In genomic region chr1:67736750-67737149, GRCh38 we compare ENCODE assay signal across 10 cellular contexts. TPM values are rescaled to one million over a fixed set of nuclear protein-coding genes. Genes with fewer than 3 reads are reported as not detected.
DNase-seq lines count a peak whose midpoint lies in the region; ATAC-seq and TF ChIP-seq lines count a peak whose summit lies in the region.
"Had no signal": no experiment of that assay in that cellular context is flagged by ENCODE, and none has a peak within 500 bp of the region (broad histone marks: within the 10 kb centered on the region; RNA-seq: fewer than 3 reads in every experiment).

No MANE protein-coding gene starts in this region.

- no peaks in the 10 kb centered on the region for H3K9me3 ChIP-seq in CD4-positive, alpha-beta memory T cell (ENCODE audit: control insufficient read depth in 1 of 2, low read length in 2 of 2)
- H3K9me3 ChIP-seq in OCI-LY1 (ENCODE audit: low read length) (no peaks in the 10 kb centered on the region), aorta (ENCODE audit: control insufficient read depth, low read length) (no peaks in the 10 kb centered on the region)

- peaks cover 18% of the 10 kb centered on the region for H3K4me1 ChIP-seq in CD4-positive, alpha-beta memory T cell (ENCODE audit: insufficient read depth, low read length)
- H3K4me1 ChIP-seq in OCI-LY1 (ENCODE audit: insufficient read depth, low read length, severe bottlenecking) (peaks cover 87% of the 10 kb centered on the region), rectal smooth muscle tissue (ENCODE audit: control insufficient read depth, insufficient read depth, low read length) (no peaks in the 10 kb centered on the region), aorta (ENCODE audit: control insufficient read depth in 1 of 2, insufficient read depth in 2 of 2, low read length in 2 of 2) (peaks cover 5 to 9% of the 10 kb centered on the region in 2 donors)

- POLR2A ChIA-PET in CD4-positive, alpha-beta memory T cell (lab: Charles Lee; ENCODE audit: partially characterized antibody) = interaction anchor here (0.6 to 3.9 kb wide), 2 partner anchors 51 to 102 kb away, joined by 4 to 31 read pairs; partner anchors contain the start of gene GADD45A

- ATAC-seq in aorta (ENCODE audit: low FRiP score) (no peak), GM19328 (IDR thresholded peaks at IDR 0.05; ENCODE audit: unreplicated experiment) (no peak), GM19395 (IDR thresholded peaks at IDR 0.05; ENCODE audit: unreplicated experiment) (no peak)

- no peak for DNase-seq in CD4-positive, alpha-beta memory T cell
- no peak for DNase-seq in epithelial cell of prostate (ENCODE audit: low read depth, low spot score)
- no peak for DNase-seq in aorta
- DNase-seq in GM03348 (ENCODE audit: low spot score) = no peak
- DNase-seq: H9, NCI-H524 had no signal

- WGBS in aorta, 2 donors = 79% methylated on average over 3 of the region's 3 CpGs

- H3K9me2 ChIP-seq in OCI-LY1 (ENCODE audit: low read depth, low read length) = no peaks in the 10 kb centered on the region

- no peaks in the 10 kb centered on the region for H3K36me3 ChIP-seq in CD4-positive, alpha-beta memory T cell (ENCODE audit: insufficient read depth, low read length)
- H3K36me3 ChIP-seq in OCI-LY1 (ENCODE audit: insufficient read depth, low read length) (no peaks in the 10 kb centered on the region), rectal smooth muscle tissue (ENCODE audit: control insufficient read depth, insufficient read depth, low read length) (no peaks in the 10 kb centered on the region), aorta (ENCODE audit: control insufficient read depth in 1 of 2, insufficient read depth in 2 of 2, low read length in 1 of 2) (no peaks in the 10 kb centered on the region)

- peaks cover 11 to 13% (median 13%) of the 10 kb centered on the region in 4 donors for H3K4me1 Mint-ChIP-seq in CD4-positive, alpha-beta memory T cell

- intact Hi-C loops in CD4-positive, alpha-beta memory T cell (cut with micrococcal nuclease) = loop anchor here (1.0 kb wide), 1 partner anchor 51 kb away; the partner anchor contains the start of gene GADD45A
- intact Hi-C loops in aorta (cut with DNase I) = no loop called here

- H3K4me3 ChIP-seq in CD4-positive, alpha-beta memory T cell (ENCODE audit: low read length in 2 of 2) = peak overlapping the region in 1 of 2 donors; percentile 54
- H3K4me3 ChIP-seq in OCI-LY1 (ENCODE audit: low read depth, low read length, poor library complexity, severe bottlenecking) = peak overlapping the region; percentile 55
- peak overlapping the region; percentile 3 for H3K4me3 ChIP-seq in rectal smooth muscle tissue (ENCODE audit: low read length)
- no peak overlapping the region for H3K4me3 ChIP-seq in aorta (ENCODE audit: low read length in 2 of 2)

- no peaks in the 10 kb centered on the region for H3K36me3 Mint-ChIP-seq in CD4-positive, alpha-beta memory T cell

- CTCF ChIA-PET in CD4-positive, alpha-beta memory T cell (lab: Charles Lee; ENCODE audit: partially characterized antibody) = interaction anchor here (1.0 to 8.9 kb wide), 4 partner anchors 10 to 24 kb away, joined by 3 to 50 read pairs (median 7); no protein-coding TSS in a partner anchor

- H3K4me2 ChIP-seq in OCI-LY1 (ENCODE audit: low read length) = peak overlapping the region; percentile 80

- H3K9ac ChIP-seq in OCI-LY1 (ENCODE audit: low read length) (peak overlapping the region; percentile 74), rectal smooth muscle tissue (ENCODE audit: low read length) (no peak overlapping the region)

- H3F3A ChIP-seq in OCI-LY1 (ENCODE audit: insufficient read depth, low read length) = no peaks in the 10 kb centered on the region

- no peaks in the 10 kb centered on the region for H3K27me3 Mint-ChIP-seq in CD4-positive, alpha-beta memory T cell

- H3K27ac ChIP-seq in CD4-positive, alpha-beta memory T cell (ENCODE audit: low read depth, low read length) = no peak overlapping the region
- H3K27ac ChIP-seq in OCI-LY1 (ENCODE audit: low read depth, low read length, poor library complexity, severe bottlenecking) (peak overlapping the region; percentile 98), epithelial cell of prostate (peak overlapping the region; percentile 88), rectal smooth muscle tissue (ENCODE audit: low read depth, low read length) (no peak overlapping the region), aorta (ENCODE audit: low read depth in 1 of 2, low read length in 2 of 2) (peak overlapping the region in 1 of 2 donors; percentile 61)

- H3K27me3 ChIP-seq in CD4-positive, alpha-beta memory T cell (ENCODE audit: insufficient read depth, low read length) = no peaks in the 10 kb centered on the region
- no peaks in the 10 kb centered on the region for H3K27me3 ChIP-seq in OCI-LY1 (ENCODE audit: insufficient read depth, low read length)
- no peaks in the 10 kb centered on the region for H3K27me3 ChIP-seq in rectal smooth muscle tissue (ENCODE audit: control insufficient read depth, insufficient read depth, low read length)
- no peaks in the 10 kb centered on the region for H3K27me3 ChIP-seq in aorta (ENCODE audit: control insufficient read depth in 1 of 2, insufficient read depth in 2 of 2, low read length in 1 of 2)

- no peaks in the 10 kb centered on the region for H4K20me1 ChIP-seq in OCI-LY1 (ENCODE audit: insufficient read depth, low read length)

- TF ChIP-seq CTCF in OCI-LY1 (IDR thresholded peaks at IDR 0.05; ENCODE audit: low read length) = no peak

- no peaks in the 10 kb centered on the region for H3K79me2 ChIP-seq in OCI-LY1 (ENCODE audit: insufficient read depth, low read length)

- peak overlapping the region in 4 of 7 donors; percentile 72 to 92 (median 90) for H3K27ac Mint-ChIP-seq in CD4-positive, alpha-beta memory T cell

- H2AFZ ChIP-seq in OCI-LY1 (ENCODE audit: low read length) = no peak overlapping the region

- H3K9me3 Mint-ChIP-seq in CD4-positive, alpha-beta memory T cell = no peaks in the 10 kb centered on the region
- H3K9me3 Mint-ChIP-seq: H9 had no signal

- H3K4me3 Mint-ChIP-seq in CD4-positive, alpha-beta memory T cell = peak overlapping the region in 3 of 8 donors; percentile 86 to 90 (median 88)
- H3K4me3 Mint-ChIP-seq: H9 had no signal

RNA-seq across cellular contexts. Expression of gene GADD45A, which starts 51.7 kb away (rescaled TPM):
- 10 to 100 TPM; 25.3 to 26.8 TPM for total RNA-seq in CD4-positive, alpha-beta memory T cell
- 10 to 100 TPM in 1 of 2 donors, 1 to 10 TPM in 1; 6.4 to 21.3 TPM for polyA plus RNA-seq in CD4-positive, alpha-beta memory T cell
- 100 to 1,000 TPM in 1 of 2 donors, 10 to 100 TPM in 1; 49.7 to 158 TPM for total RNA-seq in aorta
- 100 to 1,000 TPM; 154 to 186 TPM for polyA plus RNA-seq in aorta

Comparison
In these comparisons a context has a peak if more than half of its experiments do, and no peak if none do; other contexts are left out.
1. H3K27ac ChIP-seq: peak in OCI-LY1 (single experiment) and epithelial cell of prostate (single experiment); none in CD4-positive, alpha-beta memory T cell (single experiment) and rectal smooth muscle tissue (single experiment).
2. H3K4me3 ChIP-seq: peak in OCI-LY1 (single experiment) and rectal smooth muscle tissue (single experiment); none in aorta (0 of 2).